ENCODE assay signal across 13 cellular contexts in the genomic region with DNA sequence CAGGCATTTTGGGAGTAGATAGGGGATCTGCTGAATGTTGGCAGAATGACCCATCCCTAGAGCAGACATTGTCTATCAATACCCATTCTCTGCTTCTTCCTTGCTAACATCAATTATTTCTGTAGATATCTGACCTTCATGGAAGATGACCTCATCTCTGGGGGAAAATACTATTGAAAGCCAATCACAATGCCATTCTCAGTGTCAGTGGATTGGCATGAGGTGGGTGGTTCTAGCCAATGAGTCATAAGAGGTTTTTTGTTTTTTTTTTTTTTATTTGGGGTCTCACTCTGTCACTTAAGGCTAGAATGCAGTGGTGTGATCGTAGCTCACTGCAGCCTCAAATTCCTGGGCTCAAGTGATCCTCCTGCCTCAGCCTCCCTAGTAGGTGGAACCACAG. TPM values are rescaled to one million over a fixed set of nuclear protein-coding genes. Genes with fewer than 3 reads are reported as not detected.
DNase-seq lines count a peak whose midpoint lies in the region.
"Had no signal": no experiment of that assay in that cellular context is flagged by ENCODE, and none has a peak within 500 bp of the region (broad histone marks: within the 10 kb centered on the region; RNA-seq: fewer than 3 reads in every experiment).

No MANE protein-coding gene starts in this region.

- H3K9me3 ChIP-seq in SJSA1 (replicated peaks): no peaks in the 10 kb centered on the region
- H3K9me3 ChIP-seq: esophagus squamous epithelium had no signal

- peaks cover 11% of the 10 kb centered on the region for H3K36me3 ChIP-seq in SJSA1

- no peaks in the 10 kb centered on the region for H3K27me3 ChIP-seq in SJSA1 (replicated peaks)
- H3K27me3 ChIP-seq: esophagus squamous epithelium had no signal

- peaks cover 30% of the 10 kb centered on the region for H3K4me1 ChIP-seq in SJSA1 (replicated peaks)

- peak overlapping the region; percentile 50 for H3K27ac ChIP-seq in SJSA1
- peak overlapping the region; percentile 15 for H3K27ac ChIP-seq in epithelial cell of prostate

- no peak overlapping the region for H3K4me3 ChIP-seq in SJSA1
- H3K4me3 ChIP-seq: esophagus squamous epithelium had no signal

- DNase-seq in EL: peak; percentile 82
- peak in 1 of 2 experiments; percentile 42 for DNase-seq in SJSA1 (ENCODE audit: low read depth in 1 of 2, low spot score in 2 of 2)
- no peak for DNase-seq in epithelial cell of prostate (ENCODE audit: low read depth, low spot score)
- DNase-seq in renal cortical epithelial cell (ENCODE audit: low read depth): peak; percentile 72
- no peak for DNase-seq in NCI-H2227 treated with DMSO at 0.1 percent for 48 hours (lab: John Stamatoyannopoulos, UW)
- DNase-seq in HPDE6-E6E7 (ENCODE audit: extremely low spot score): no peak
- DNase-seq in D341Med (ENCODE audit: low spot score): no peak
- no peak for DNase-seq in HK-2 (ENCODE audit: unreplicated experiment)
- DNase-seq: activated CD4-positive, CD25-positive, alpha-beta regulatory T cell treated with anti-CD3 and anti-CD28 coated beads, Interleukin-2, amount 50 U/mL, for 72 hours; DMS79 treated with DMSO at 0.1 percent for 48 hours; esophagus squamous epithelium; H9; kidney had no signal

RNA-seq across cellular contexts. Expression of a gene that starts 42.5 kb away (rescaled TPM):
- total RNA-seq in SJSA1 (2014; rRNA removed; shearing (Covaris generic)): 50.2 and 68.9 TPM in 2 replicates
- total RNA-seq in renal cortical epithelial cell: 39.9 and 175 TPM in 2 replicates

Comparison
In these comparisons a context has a peak if more than half of its experiments do, and no peak if none do; other contexts are left out.
1. DNase-seq: peak in EL (single experiment) and renal cortical epithelial cell (single experiment); none in epithelial cell of prostate (single experiment), NCI-H2227 treated with DMSO at 0.1 percent for 48 hours (single experiment), HPDE6-E6E7 (single experiment), D341Med (single experiment) and HK-2 (single experiment).